8 cellular contexts compared by ENCODE assay signal in genomic region chr1:234962340-234962989, GRCh38.
DNase-seq lines count a peak whose midpoint lies in the region; ATAC-seq and TF ChIP-seq lines count a peak whose summit lies in the region.

No MANE protein-coding gene starts in this region.

- TF ChIP-seq CTCF in brain microvascular endothelial cell (IDR thresholded peaks at IDR 0.05; ENCODE audit: low read depth, low read length, missing control alignments): no peak
- no peak for TF ChIP-seq CTCF in right lobe of liver (IDR thresholded peaks at IDR 0.05)
- no peak for TF ChIP-seq CTCF in transverse colon (IDR thresholded peaks at IDR 0.05)

- H3K27ac ChIP-seq in brain microvascular endothelial cell (peak overlapping the region; percentile 100), right lobe of liver (peak overlapping the region; percentile 88 to 99 (median 95)), transverse colon (peak overlapping the region; percentile 88 to 94 (median 90))

- WGBS in right lobe of liver (ENCODE audit: insufficient coverage, low coverage, low lambda C conversion rate, missing lambda C conversion rate): 26% methylated on average over 9 of the region's 9 CpGs
- 16% methylated on average over 9 of the region's 9 CpGs; no CpG with 5 or more reads in 1 of the 2 donors for WGBS in transverse colon (ENCODE audit: low coverage in 1 of 2), 2 donors

- DNase-seq in ACHN (peak; percentile 99), NOMO-1 treated with DMSO at 0.1 percent for 48 hours (lab: John Stamatoyannopoulos, UW; ENCODE audit: unreplicated experiment) (peak; percentile 85), brain microvascular endothelial cell (peak; percentile 99), right lobe of liver (no peak), transverse colon (no peak), hypothalamus (lab: John Stamatoyannopoulos, UW) (no peak)

- no peaks in the 10 kb centered on the region for H3K27me3 ChIP-seq in brain microvascular endothelial cell (replicated peaks)
- H3K27me3 ChIP-seq in right lobe of liver: no peaks in the 10 kb centered on the region
- H3K27me3 ChIP-seq in transverse colon: no peaks in the 10 kb centered on the region

- H3K4me1 ChIP-seq in right lobe of liver (peaks cover 0 to 82% (median 42%) of the 10 kb centered on the region in 4 donors), transverse colon (peaks cover 41 to 78% (median 76%) of the 10 kb centered on the region in 4 donors)

- peak; percentile 26 for TF ChIP-seq POLR2A in GM15510 (IDR thresholded peaks at IDR 0.05; ENCODE audit: borderline replicate concordance, extremely low read depth, insufficient read length)
- peak; percentile 19 for TF ChIP-seq POLR2A in right lobe of liver (IDR thresholded peaks at IDR 0.05)
- no peak for TF ChIP-seq POLR2A in transverse colon (IDR thresholded peaks at IDR 0.05)

- in situ Hi-C loops in ACHN (cut with HindIII; ENCODE audit: low pct_ligation_motif_present, low pct_unique_long_range_greater_than_20kb, low sequenced_read_pairs) (no loop called here), brain microvascular endothelial cell (cut with HindIII; ENCODE audit: low pct_ligation_motif_present, low sequenced_read_pairs) (loop anchor here (25.0 kb wide), 2 partner anchors 225 to 350 kb away; partner anchors contain the start of gene IRF2BP2), transverse colon (cut with MboI; ENCODE audit: low pct_ligation_motif_present in 1 of 4, low pct_unique_long_range_greater_than_20kb in 1 of 4, low sequenced_read_pairs in 3 of 4) (no loop called here)

- ATAC-seq in HG02884 (IDR thresholded peaks at IDR 0.05; ENCODE audit: unreplicated experiment) (peak; percentile 42), right lobe of liver (no peak)

- H3K36me3 ChIP-seq in brain microvascular endothelial cell (replicated peaks): no peaks in the 10 kb centered on the region
- H3K36me3 ChIP-seq in right lobe of liver: no peaks in the 10 kb centered on the region
- H3K36me3 ChIP-seq in transverse colon: no peaks in the 10 kb centered on the region

- H3K4me3 ChIP-seq in brain microvascular endothelial cell (ENCODE audit: low read depth, low read length) (no peak overlapping the region), right lobe of liver (no peak overlapping the region), transverse colon (no peak overlapping the region)

- H3K9me3 ChIP-seq in right lobe of liver: no peaks in the 10 kb centered on the region
- H3K9me3 ChIP-seq in transverse colon: no peaks in the 10 kb centered on the region

- TF ChIP-seq EP300 in transverse colon (IDR thresholded peaks at IDR 0.05; ENCODE audit: low read depth): no peak

- intact Hi-C loops in right lobe of liver (cut with DNase I) (loop anchor here (5.0 to 10.0 kb wide), 2 partner anchors 85 to 358 kb away; no protein-coding TSS in a partner anchor), transverse colon (cut with DNase I; ENCODE audit: low total_unique reads) (no loop called here)

Comparison
In these comparisons a context has a peak if more than half of its experiments do, and no peak if none do; other contexts are left out.
1. DNase-seq: peak in ACHN (single experiment), NOMO-1 treated with DMSO at 0.1 percent for 48 hours (single experiment) and brain microvascular endothelial cell (single experiment); none in right lobe of liver (0 of 3), transverse colon (single experiment) and hypothalamus (0 of 51).
2. Peak in every context shown above with its lines, with median percentiles within 50 percentile points of each other: H3K27ac ChIP-seq.